In genomic region chr2:73984203-73984921, GRCh38 we compare ENCODE assay signal across 8 cellular contexts. TPM values are rescaled to one million over a fixed set of nuclear protein-coding genes. Genes with fewer than 3 reads are reported as not detected.
DNase-seq lines count a peak whose midpoint lies in the region; ATAC-seq and TF ChIP-seq lines count a peak whose summit lies in the region.

TET3 (plus strand) TSS chr2:73984910; CDS start chr2:73986404, 1,494 bp downstream.

- DNase-seq in DMS153 (lab: John Stamatoyannopoulos, UW): peak; percentile 22
- DNase-seq in DMS153 treated with DMSO at 0.1 percent for 48 hours (lab: John Stamatoyannopoulos, UW; ENCODE audit: unreplicated experiment): no peak
- no peak for DNase-seq in HFFc6
- no peak for DNase-seq in Panc1 (ENCODE audit: low read depth, low spot score)
- peak in 4 of 7 donors; percentile 44 to 65 (median 49) for DNase-seq in adrenal gland
- no peak for DNase-seq in smooth muscle cell (lab: John Stamatoyannopoulos, UW; ENCODE audit: unreplicated experiment)
- DNase-seq in NCI-H510A treated with DMSO at 0.1 percent for 48 hours (lab: John Stamatoyannopoulos, UW): no peak

- H3F3A ChIP-seq in smooth muscle cell (ENCODE audit: low read depth): peaks cover 8% of the 10 kb centered on the region

- peaks cover 4% of the 10 kb centered on the region; the same call in 1 of the 2 replicates for H3K27me3 Mint-ChIP-seq in HFFc6 (ENCODE audit: insufficient read depth)

- no peaks in the 10 kb centered on the region for H3K27me3 ChIP-seq in Panc1 (ENCODE audit: control insufficient read depth, insufficient read depth, low read length)
- H3K27me3 ChIP-seq in adrenal gland: no peaks in the 10 kb centered on the region
- peaks cover 48% of the 10 kb centered on the region for H3K27me3 ChIP-seq in iPS-18a (ENCODE audit: control insufficient read depth, insufficient read depth, low read length)
- no peaks in the 10 kb centered on the region for H3K27me3 ChIP-seq in smooth muscle cell (ENCODE audit: low read depth)

- H3K27ac ChIP-seq in Panc1 (ENCODE audit: low read length) (peak within 1 kb of the TSS; percentile 86), adrenal gland (peak within 1 kb of the TSS in 3 of 5 donors; percentile 47 to 86 (median 67)), iPS-18a (ENCODE audit: low read length) (no peak within 1 kb of the TSS), smooth muscle cell (ENCODE audit: low read depth) (peak within 1 kb of the TSS; percentile 59)

- peaks cover 62% of the 10 kb centered on the region for H3K4me1 ChIP-seq in Panc1 (ENCODE audit: control insufficient read depth, insufficient read depth, low read length)
- H3K4me1 ChIP-seq in adrenal gland (replicated peaks in 1 of 2): peaks cover 19 to 63% of the 10 kb centered on the region in 2 donors
- peaks cover 30% of the 10 kb centered on the region for H3K4me1 ChIP-seq in iPS-18a (ENCODE audit: control insufficient read depth, low read depth, low read length)
- peaks cover 47% of the 10 kb centered on the region for H3K4me1 ChIP-seq in smooth muscle cell (ENCODE audit: low read depth)

- peaks cover 23% of the 10 kb centered on the region for H3K79me2 ChIP-seq in smooth muscle cell (ENCODE audit: low read depth)

- in situ Hi-C loops in Panc1 (cut with HindIII; ENCODE audit: low pct_unique_long_range_greater_than_20kb, low sequenced_read_pairs): no loop called here

- H3K9me3 ChIP-seq in Panc1 (ENCODE audit: control insufficient read depth, insufficient read depth, low read depth, low read length): no peaks in the 10 kb centered on the region
- H3K9me3 ChIP-seq in adrenal gland (replicated peaks in 1 of 3): no peaks in the 10 kb centered on the region
- H3K9me3 ChIP-seq in iPS-18a (ENCODE audit: control insufficient read depth, low read depth, low read length): no peaks in the 10 kb centered on the region
- no peaks in the 10 kb centered on the region for H3K9me3 ChIP-seq in smooth muscle cell (replicated peaks; ENCODE audit: low read depth)

- no peaks in the 10 kb centered on the region for H3K9me3 Mint-ChIP-seq in HFFc6

- peak within 1 kb of the TSS; percentile 51 to 64 for H3K4me3 ChIP-seq in Panc1 (ENCODE audit: low read depth in 2 of 2, low read length in 2 of 2)
- peak within 1 kb of the TSS in 2 of 4 donors; percentile 59 to 78 for H3K4me3 ChIP-seq in adrenal gland
- H3K4me3 ChIP-seq in iPS-18a (ENCODE audit: low read length): peak within 1 kb of the TSS; percentile 74
- H3K4me3 ChIP-seq in smooth muscle cell: peak within 1 kb of the TSS; percentile 72

- H3K36me3 Mint-ChIP-seq in HFFc6 (ENCODE audit: low read depth): peaks cover 19% of the 10 kb centered on the region

- H3K4me3 Mint-ChIP-seq in HFFc6: peak within 1 kb of the TSS; percentile 85

- peak within 1 kb of the TSS; percentile 67 for H3K27ac Mint-ChIP-seq in HFFc6

- POLR2A ChIA-PET in Panc1 (lab: Charles Lee): no interaction called here

- intact Hi-C loops in Panc1 (cut with micrococcal nuclease; ENCODE audit: unreplicated experiment) (no loop called here), adrenal gland (cut with DNase I) (no loop called here)

- ATAC-seq in Panc1: peak; percentile 6

- 6 to 13% (median 6%) methylated on average over 23 to 85 of the region's 85 CpGs; no CpG with 5 or more reads in 1 of the 4 donors for WGBS in adrenal gland, 4 donors
- WGBS in smooth muscle cell (ENCODE audit: low lambda C conversion rate): 1% methylated on average over 34 of the region's 85 CpGs

- CTCF ChIA-PET in Panc1 (lab: Charles Lee): interaction anchor here (0.6 kb wide), 1 partner anchor 129 kb away, joined by 4 read pairs; no protein-coding TSS in a partner anchor

- no peak for TF ChIP-seq POLR2A in adrenal gland (IDR thresholded peaks at IDR 0.05)

- TF ChIP-seq CTCF in HFFc6 (IDR thresholded peaks at IDR 0.05) (no peak), Panc1 (IDR thresholded peaks at IDR 0.05) (no peak), adrenal gland (IDR thresholded peaks at IDR 0.05) (no peak), smooth muscle cell (IDR thresholded peaks at IDR 0.05; ENCODE audit: borderline replicate concordance, insufficient read depth, poor library complexity, severe bottlenecking) (no peak)

- no TSS peak for BruUV-seq in Panc1 (replicated peaks; lab: Mats Ljungman, UMichigan)

- H2AFZ ChIP-seq in smooth muscle cell (ENCODE audit: low read depth): peak within 1 kb of the TSS; percentile 83

- peaks cover 18% of the 10 kb centered on the region for H4K20me1 ChIP-seq in smooth muscle cell (ENCODE audit: low read depth)

- peak within 1 kb of the TSS; percentile 76 for H3K9ac ChIP-seq in iPS-18a (ENCODE audit: low read length)
- peak within 1 kb of the TSS; percentile 68 for H3K9ac ChIP-seq in smooth muscle cell (ENCODE audit: low read depth)

- peaks cover 67% of the 10 kb centered on the region for H3K4me1 Mint-ChIP-seq in HFFc6 (ENCODE audit: low read depth)

- H3K4me2 ChIP-seq in smooth muscle cell: peak within 1 kb of the TSS; percentile 94

- no peaks in the 10 kb centered on the region; the same call in 1 of the 2 replicates for H3K36me3 ChIP-seq in Panc1 (ENCODE audit: control insufficient read depth, insufficient read depth, low read length)
- H3K36me3 ChIP-seq in adrenal gland (replicated peaks in 1 of 2): no peaks in the 10 kb centered on the region
- no peaks in the 10 kb centered on the region for H3K36me3 ChIP-seq in iPS-18a (ENCODE audit: control insufficient read depth, low read depth, low read length)
- H3K36me3 ChIP-seq in smooth muscle cell (ENCODE audit: low read depth): no peaks in the 10 kb centered on the region

RNA-seq across cellular contexts. Expression of gene TET3, which starts in this region (rescaled TPM):
- total RNA-seq in HFFc6 (2021; fragmentation: NEBNext Ultra II Directional; extraction: Animal tissue kit (Norgen Biotek cat#: 25700)): 1 to 10 TPM; 3.2 to 3.7 (median 3.4) TPM
- total RNA-seq in Panc1 (2021; ENCODE audit: unreplicated experiment) (13.1 TPM), adrenal gland (1 to 10 TPM; 1.6 to 8.6 (median 6.4) TPM), smooth muscle cell (10.4 and 12.7 TPM in 2 replicates)
- 7.0 TPM for polyA plus RNA-seq in Panc1 (2012; ENCODE audit: insufficient read length)
- polyA plus RNA-seq in adrenal gland (1 to 10 TPM; 1.3 to 5.7 (median 1.3) TPM), smooth muscle cell (3.2 TPM in 2 replicates)

Comparison
In these comparisons a context has a peak if more than half of its experiments do, and no peak if none do; other contexts are left out.
1. DNase-seq: peak in DMS153 (single experiment) and adrenal gland (4 of 7); none in DMS153 treated with DMSO at 0.1 percent for 48 hours (single experiment), HFFc6 (single experiment), Panc1 (single experiment), smooth muscle cell (single experiment) and NCI-H510A treated with DMSO at 0.1 percent for 48 hours (single experiment).